24 cellular contexts compared by ENCODE assay signal in the genomic region with DNA sequence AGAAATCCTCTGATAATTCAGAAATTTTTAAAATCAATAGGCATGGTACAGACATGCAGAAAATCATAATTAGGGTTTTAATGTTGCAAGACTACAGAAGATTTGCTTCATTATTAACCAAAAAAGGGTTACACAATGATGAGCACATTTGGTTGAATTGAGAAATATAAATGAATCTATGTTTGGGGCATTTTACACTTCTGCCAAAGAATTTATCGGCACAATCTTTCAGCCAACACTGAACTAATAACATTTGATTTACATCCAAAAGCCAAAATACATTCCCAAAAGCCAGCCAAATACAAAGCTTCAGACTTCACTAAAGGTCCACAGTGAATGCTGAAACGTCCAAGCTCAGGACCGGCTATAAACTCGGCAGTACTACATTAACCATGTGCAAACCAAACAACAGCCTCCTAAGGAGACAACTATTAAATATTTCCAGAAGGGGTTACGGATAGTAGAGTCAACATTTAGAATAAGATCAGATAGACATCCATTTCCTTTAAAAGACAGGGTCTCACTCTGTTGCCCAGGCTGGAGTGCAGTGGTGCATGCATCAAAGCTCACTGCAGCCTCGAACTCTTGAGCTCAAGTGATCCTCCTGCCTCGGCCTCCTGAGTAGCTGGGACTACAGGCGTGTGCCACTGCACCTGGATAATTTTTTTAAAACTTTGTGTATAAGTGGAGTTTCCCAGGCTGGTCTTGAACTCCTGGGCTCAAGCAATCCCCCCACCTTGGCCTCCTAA. TPM values are rescaled to one million over a fixed set of nuclear protein-coding genes. Genes with fewer than 3 reads are reported as not detected.
DNase-seq lines count a peak whose midpoint lies in the region; ATAC-seq and TF ChIP-seq lines count a peak whose summit lies in the region.
"Had no signal": no experiment of that assay in that cellular context is flagged by ENCODE, and none has a peak within 500 bp of the region (broad histone marks: within the 10 kb centered on the region; RNA-seq: fewer than 3 reads in every experiment).

No MANE protein-coding gene starts in this region.

- H3K4me3 ChIP-seq in left ventricle myocardium inferior: no peak overlapping the region
- peak overlapping the region; percentile 58 for H3K4me3 ChIP-seq in adipocyte (ENCODE audit: low read length)
- H3K4me3 ChIP-seq in H7 (ENCODE audit: insufficient read depth, low read depth, low read length): no peak overlapping the region
- H3K4me3 ChIP-seq in Caco-2 (ENCODE audit: low read depth, low read length): no peak overlapping the region
- H3K4me3 ChIP-seq: adrenal gland, hepatocyte, smooth muscle cell had no signal

- H3K36me3 ChIP-seq in left ventricle myocardium inferior (no peaks in the 10 kb centered on the region), adipocyte (ENCODE audit: control insufficient read depth, insufficient read depth, low read length, severe bottlenecking) (no peaks in the 10 kb centered on the region), H7 (replicated peaks; ENCODE audit: control insufficient read depth, insufficient read depth, low read length) (no peaks in the 10 kb centered on the region), Caco-2 (ENCODE audit: control insufficient read depth, insufficient read depth, low read length) (no peaks in the 10 kb centered on the region)
- H3K36me3 ChIP-seq: adrenal gland had no signal

- no peak for TF ChIP-seq CTCF in left ventricle myocardium inferior (IDR thresholded peaks at IDR 0.05; ENCODE audit: borderline replicate concordance)
- TF ChIP-seq CTCF in glutamatergic neuron (IDR thresholded peaks at IDR 0.05; ENCODE audit: partially characterized antibody, unreplicated experiment): no peak
- TF ChIP-seq CTCF in Caco-2 (IDR thresholded peaks at IDR 0.05; ENCODE audit: insufficient read depth in 1 of 2, low read depth in 1 of 2, low read length in 1 of 2, severe bottlenecking in 1 of 2, unreplicated experiment in 1 of 2): no peak

- intact Hi-C loops in left ventricle myocardium superior (cut with micrococcal nuclease) (no loop called here), left ventricle myocardium inferior (cut with micrococcal nuclease) (no loop called here), Caco-2 (cut with micrococcal nuclease; ENCODE audit: unreplicated experiment) (no loop called here)

- H3K27me3 Mint-ChIP-seq in glutamatergic neuron (ENCODE audit: unreplicated experiment): peaks cover 8% of the 10 kb centered on the region
- H3K27me3 Mint-ChIP-seq in Caco-2 (ENCODE audit: insufficient read depth, unreplicated experiment): no peaks in the 10 kb centered on the region

- H3K9me3 Mint-ChIP-seq in glutamatergic neuron (ENCODE audit: unreplicated experiment) (peaks cover 3% of the 10 kb centered on the region), Caco-2 (ENCODE audit: unreplicated experiment) (no peaks in the 10 kb centered on the region)
- H3K9me3 Mint-ChIP-seq: memory B cell had no signal

- H3K9ac ChIP-seq in adipocyte (ENCODE audit: low read length): peak overlapping the region; percentile 83
- H3K9ac ChIP-seq: KMS-11 had no signal

- H3K9me3 ChIP-seq in left ventricle myocardium inferior (replicated peaks) (no peaks in the 10 kb centered on the region), adipocyte (ENCODE audit: control insufficient read depth, low read length) (no peaks in the 10 kb centered on the region), Caco-2 (no peaks in the 10 kb centered on the region)
- H3K9me3 ChIP-seq: adrenal gland had no signal

- H3K36me3 Mint-ChIP-seq in glutamatergic neuron (ENCODE audit: unreplicated experiment) (no peaks in the 10 kb centered on the region), Caco-2 (ENCODE audit: insufficient read depth, unreplicated experiment) (no peaks in the 10 kb centered on the region)
- H3K36me3 Mint-ChIP-seq: memory B cell had no signal

- no TSS peak for BruUV-seq in Caco-2 (replicated peaks; lab: Mats Ljungman, UMichigan)

- CTCF ChIA-PET in Caco-2 (lab: Charles Lee): interaction anchor here (1.3 kb wide), 1 partner anchor 30 kb away, joined by 3 read pairs; the partner anchor contains the start of gene SPRED2

- H3K4me3 Mint-ChIP-seq in glutamatergic neuron (ENCODE audit: unreplicated experiment): no peak overlapping the region
- no peak overlapping the region for H3K4me3 Mint-ChIP-seq in Caco-2 (ENCODE audit: unreplicated experiment)
- H3K4me3 Mint-ChIP-seq: activated CD4-positive, alpha-beta T cell treated with anti-CD3 and anti-CD28 coated beads, Interleukin-2, amount 10 ng/mL, durations not matched to agents 7 days and 5 days; memory B cell; naive thymus-derived CD4-positive, alpha-beta T cell had no signal

- H3K4me1 Mint-ChIP-seq in glutamatergic neuron (ENCODE audit: low read depth, unreplicated experiment) (peaks cover 32% of the 10 kb centered on the region), Caco-2 (ENCODE audit: low read depth, unreplicated experiment) (peaks cover 27% of the 10 kb centered on the region)

- POLR2A ChIA-PET in Caco-2 (lab: Charles Lee): no interaction called here

- H3K27ac Mint-ChIP-seq in glutamatergic neuron (ENCODE audit: unreplicated experiment): peak overlapping the region; percentile 66
- H3K27ac Mint-ChIP-seq in Caco-2 (ENCODE audit: unreplicated experiment): no peak overlapping the region
- H3K27ac Mint-ChIP-seq: activated CD4-positive, alpha-beta T cell treated with anti-CD3 and anti-CD28 coated beads, Interleukin-2, amount 10 ng/mL, durations not matched to agents 7 days and 5 days; memory B cell; naive thymus-derived CD4-positive, alpha-beta T cell had no signal

- no peak overlapping the region for H3K27ac ChIP-seq in left ventricle myocardium inferior (replicated peaks)
- H3K27ac ChIP-seq: adrenal gland, hepatocyte, KMS-11 had no signal

- DNase-seq in left ventricle myocardium superior (no peak), left ventricle myocardium inferior (no peak), adipocyte (ENCODE audit: low read depth) (peak; percentile 59), glutamatergic neuron (no peak), H7 (no peak), Caco-2 (no peak)
- DNase-seq: activated CD4-positive, alpha-beta T cell treated with anti-CD3 and anti-CD28 coated beads, Interleukin-2, amount 10 ng/mL, durations not matched to agents 7 days and 5 days; activated CD8-positive, alpha-beta memory T cell treated with anti-CD3 and anti-CD28 coated beads, Interleukin-2, amount 50 U/mL, for 48 hours; activated effector memory CD4-positive, alpha-beta T cell treated with Interleukin-2 at 50 U/mL for 16 hours; adrenal gland; central memory CD4-positive, alpha-beta T cell; COR-L47; erythroblast; naive thymus-derived CD4-positive, alpha-beta T cell; NCI-H1105; NCI-H2081 treated with DMSO at 0.1 percent for 48 hours; SHP77 treated with DMSO at 0.1 percent for 48 hours; stimulated activated CD4-positive, alpha-beta T cell treated with anti-CD3 and anti-CD28 coated beads, Interleukin-4, amount 100 ng/mL, for 1 hour had no signal

- H3K27me3 ChIP-seq in left ventricle myocardium inferior (ENCODE audit: low read depth) (no peaks in the 10 kb centered on the region), adipocyte (replicated peaks; ENCODE audit: control insufficient read depth, insufficient read depth, low read length) (no peaks in the 10 kb centered on the region), H7 (ENCODE audit: control insufficient read depth, insufficient read depth, low read length) (no peaks in the 10 kb centered on the region), Caco-2 (replicated peaks; ENCODE audit: control insufficient read depth, insufficient read depth, low read length) (no peaks in the 10 kb centered on the region)
- H3K27me3 ChIP-seq: adrenal gland, hepatocyte had no signal

- ATAC-seq in left ventricle myocardium superior: peak; percentile 40
- ATAC-seq in GM18909 (IDR thresholded peaks at IDR 0.05; ENCODE audit: poor library complexity, unreplicated experiment): no peak
- no peak for ATAC-seq in GM18520 (IDR thresholded peaks at IDR 0.05; ENCODE audit: unreplicated experiment)
- ATAC-seq: naive thymus-derived CD4-positive, alpha-beta T cell had no signal

- H3K4me1 ChIP-seq in left ventricle myocardium inferior: peaks cover 63% of the 10 kb centered on the region
- peaks cover 41% of the 10 kb centered on the region for H3K4me1 ChIP-seq in adipocyte (ENCODE audit: control insufficient read depth, insufficient read depth, low read length)
- H3K4me1 ChIP-seq in Caco-2: peaks cover 31% of the 10 kb centered on the region

RNA-seq across cellular contexts. Expression of gene SPRED2, which starts 29.4 kb away (rescaled TPM):
- total RNA-seq in left ventricle myocardium superior (12.8 TPM), left ventricle myocardium inferior (18.9 TPM), glutamatergic neuron (ENCODE audit: unreplicated experiment) (54.5 TPM), Caco-2 (2022) (49.9 and 55.3 TPM in 2 replicates)
- 15.1 and 16.1 TPM in 2 replicates for total RNA-seq in H7 (2014; rRNA removed; shearing (Covaris generic))
